ENCODE assay signal across 3 cellular contexts in genomic region chr10:87781545-87781944, GRCh38.
A peak's percentile ranks its signal among the peaks of the same experiment; 100 is the strongest.
TF ChIP-seq lines count a peak whose summit lies in the region.

No MANE protein-coding gene starts in this region.

TF ChIP-seq in HepG2, 621 proteins besides CTCF, POLR2A, EP300 and RAD21:
- TF ChIP-seq ZNF121 (CRISPR knock-in tag; IDR thresholded peaks at IDR 0.05) (peak; percentile 87), ZNF292 (CRISPR knock-in tag; IDR thresholded peaks at IDR 0.05; ENCODE audit: borderline replicate concordance, low read depth) (no peak)

TF ChIP-seq in HEK293, 187 proteins besides CTCF, POLR2A, EP300 and RAD21:
- TF ChIP-seq ZNF221 (tag by site-specific recombination; IDR thresholded peaks at IDR 0.05; ENCODE audit: borderline replicate concordance) (no peak), ZNF121 (tag by site-specific recombination; IDR thresholded peaks at IDR 0.05) (peak; percentile 99)
TF ChIP-seq in HEK293: peak in this region for 1.

TF ChIP-seq in WTC11, 78 proteins besides CTCF, POLR2A, EP300 and RAD21:
- TF ChIP-seq ZNF121 (CRISPR knock-in tag; IDR thresholded peaks at IDR 0.05) (peak; percentile 95), HMGA2 (CRISPR knock-in tag; IDR thresholded peaks at IDR 0.05) (no peak), ELF4 (CRISPR knock-in tag; IDR thresholded peaks at IDR 0.05; ENCODE audit: low read depth) (no peak), PRRX2 (CRISPR knock-in tag; IDR thresholded peaks at IDR 0.05) (no peak), RORB (CRISPR knock-in tag; IDR thresholded peaks at IDR 0.05) (no peak), SP1 (CRISPR knock-in tag; conservative IDR thresholded peaks at IDR 0.05) (no peak)
